Comparison of ENCODE assay signal across 1 cellular context in genomic region chr17:45148183-45149036, GRCh38.
TF ChIP-seq lines count a peak whose summit lies in the region.

Gene HEXIM1 (plus strand): TSS chr17:45148475. CDS start chr17:45149191, 716 bp downstream.

TF ChIP-seq in HEK293, 187 proteins besides CTCF, POLR2A, EP300 and RAD21 (continued from another document and continues in another):
- TF ChIP-seq ZNF518A (tag by site-specific recombination; conservative IDR thresholded peaks at IDR 0.05; ENCODE audit: low read depth): peak; percentile 27; the same call in 1 of the 2 replicates
- TF ChIP-seq ZNF707 (tag by site-specific recombination; IDR thresholded peaks at IDR 0.05): no peak
- no peak for TF ChIP-seq ZNF221 (tag by site-specific recombination; IDR thresholded peaks at IDR 0.05; ENCODE audit: borderline replicate concordance)
- TF ChIP-seq ZNF585B (tag by site-specific recombination; IDR thresholded peaks at IDR 0.05): no peak; the same call in 1 of the 2 replicates
- peak; percentile 99 for TF ChIP-seq ZNF624 (tag by site-specific recombination; IDR thresholded peaks at IDR 0.05)
- TF ChIP-seq HOXA7 (CRISPR knock-in tag; IDR thresholded peaks at IDR 0.05; ENCODE audit: borderline replicate concordance): no peak
- peak; percentile 99 for TF ChIP-seq ZSCAN23 (tag by site-specific recombination; IDR thresholded peaks at IDR 0.05)
- peak; percentile 73 for TF ChIP-seq ZNF623 (tag by site-specific recombination; IDR thresholded peaks at IDR 0.05)
- TF ChIP-seq PRDM6 (tag by site-specific recombination; IDR thresholded peaks at IDR 0.05): no peak; the same call in 1 of the 2 replicates
- TF ChIP-seq ZNF701 (tag by site-specific recombination; IDR thresholded peaks at IDR 0.05): peak; percentile 88
- peak; percentile 92 for TF ChIP-seq YY2 (tag by site-specific recombination; IDR thresholded peaks at IDR 0.05)
- TF ChIP-seq ZSCAN30 (tag by site-specific recombination; IDR thresholded peaks at IDR 0.05): peak; percentile 96
- peak; percentile 90 for TF ChIP-seq ZNF629 (tag by site-specific recombination; IDR thresholded peaks at IDR 0.05)
- TF ChIP-seq ZNF202 (tag by site-specific recombination; IDR thresholded peaks at IDR 0.05; ENCODE audit: borderline replicate concordance): no peak
- TF ChIP-seq ZNF155 (tag by site-specific recombination; IDR thresholded peaks at IDR 0.05): no peak
- peak; percentile 88 for TF ChIP-seq ZBTB6 (tag by site-specific recombination; IDR thresholded peaks at IDR 0.05)
- TF ChIP-seq HOXD13 (CRISPR knock-in tag; IDR thresholded peaks at IDR 0.05; ENCODE audit: borderline replicate concordance): no peak
- no peak; the same call in 1 of the 2 replicates for TF ChIP-seq ZNF112 (tag by site-specific recombination; IDR thresholded peaks at IDR 0.05)
- no peak for TF ChIP-seq ZNF416 (tag by site-specific recombination; IDR thresholded peaks at IDR 0.05)
- TF ChIP-seq ZSCAN5A (tag by site-specific recombination; IDR thresholded peaks at IDR 0.05): peak; percentile 98
- TF ChIP-seq ZNF280D (tag by site-specific recombination; IDR thresholded peaks at IDR 0.05): peak; percentile 89; the same call in 1 of the 2 replicates
- TF ChIP-seq HOXC10 (CRISPR knock-in tag; IDR thresholded peaks at IDR 0.05): no peak
- TF ChIP-seq ZNF23 (tag by site-specific recombination; IDR thresholded peaks at IDR 0.05; ENCODE audit: borderline replicate concordance): peak; percentile 64; the same call in 1 of the 2 replicates
- TF ChIP-seq SCRT1 (tag by site-specific recombination; IDR thresholded peaks at IDR 0.05; ENCODE audit: borderline replicate concordance): no peak; the same call in 1 of the 2 replicates
- TF ChIP-seq ZBTB11 (tag by site-specific recombination; conservative IDR thresholded peaks at IDR 0.05; ENCODE audit: low read depth): peak; percentile 63
- TF ChIP-seq ZNF558 (tag by site-specific recombination; IDR thresholded peaks at IDR 0.05): peak; percentile 91
- no peak for TF ChIP-seq ZNF354C (tag by site-specific recombination; IDR thresholded peaks at IDR 0.05; ENCODE audit: borderline replicate concordance, low read depth)
- TF ChIP-seq PRDM2 (tag by site-specific recombination; IDR thresholded peaks at IDR 0.05; ENCODE audit: borderline replicate concordance): peak; percentile 98; the same call in 1 of the 2 replicates
- peak; percentile 44 for TF ChIP-seq ZNF654 (tag by site-specific recombination; IDR thresholded peaks at IDR 0.05; ENCODE audit: low read depth)
- peak; percentile 30; the same call in 1 of the 2 replicates for TF ChIP-seq TRIM28 (IDR thresholded peaks at IDR 0.05; ENCODE audit: borderline replicate concordance, low read length)
- peak; percentile 96 for TF ChIP-seq ZBTB48 (tag by site-specific recombination; IDR thresholded peaks at IDR 0.05)
- TF ChIP-seq ZNF24 (tag by site-specific recombination; IDR thresholded peaks at IDR 0.05): peak; percentile 98
- peak; percentile 95 for TF ChIP-seq SP7 (tag by site-specific recombination; IDR thresholded peaks at IDR 0.05)
